32 cellular contexts compared by ENCODE assay signal in genomic region chr22:25979968-25980367, GRCh38.
"Had no signal": no experiment of that assay in that cellular context is flagged by ENCODE, and none has a peak within 500 bp of the region (broad histone marks: within the 10 kb centered on the region; RNA-seq: fewer than 3 reads in every experiment).

No MANE protein-coding gene starts in this region.

- H3K4me1 ChIP-seq: adrenal gland, ascending aorta, body of pancreas, breast epithelium had no signal

- DNase-seq: activated effector memory CD4-positive, alpha-beta T cell treated with anti-CD3 and anti-CD28 coated beads, Interleukin-2, amount 50 U/mL, for 16 hours; activated effector memory CD4-positive, alpha-beta T cell treated with Interleukin-2 at 50 U/mL for 16 hours; activated gamma-delta T cell; activated gamma-delta T cell treated with Interleukin-2 at 50 U/mL for 16 hours; activated naive CD4-positive, alpha-beta T cell; activated naive CD4-positive, alpha-beta T cell treated with anti-CD3 and anti-CD28 coated beads for 36 hours; activated naive CD4-positive, alpha-beta T cell treated with anti-CD3 and anti-CD28 coated beads, Interleukin-2, amount 10 ng/mL, durations not matched to agents 7 days and 5 days; activated naive CD4-positive, alpha-beta T cell treated with anti-CD3 and anti-CD28 coated beads, Interleukin-2, amount 50 U/mL, for 16 hours; activated naive CD4-positive, alpha-beta T cell treated with Interleukin-2 at 50 U/mL for 16 hours; activated naive CD8-positive, alpha-beta T cell treated with anti-CD3 and anti-CD28 coated beads for 36 hours; activated naive CD8-positive, alpha-beta T cell treated with anti-CD3 and anti-CD28 coated beads, Interleukin-2, amount 10 ng/mL, durations not matched to agents 7 days and 5 days; activated naive CD8-positive, alpha-beta T cell treated with anti-CD3 and anti-CD28 coated beads, Interleukin-2, amount 50 U/mL, for 24 hours; activated T-cell treated with anti-CD3 and anti-CD28 coated beads for 4 hours; activated T-cell treated with anti-CD3 and anti-CD28 coated beads, Interleukin-2, amount 50 U/mL, for 1 hour; activated T-cell treated with anti-CD3 and anti-CD28 coated beads, Interleukin-2, amount 50 U/mL, for 24 hours; activated T-cell treated with anti-CD3 and anti-CD28 coated beads, Interleukin-2, amount 50 U/mL, for 4 hours; activated T-cell treated with anti-CD3 and anti-CD28 coated beads, Interleukin-2, amount 50 U/mL, for 48 hours; activated T-cell treated with anti-CD3 and anti-CD28 coated beads, Interleukin-2, amount 50 U/mL, for 72 hours; adrenal gland; amniotic stem cell; amygdala; anterior cingulate cortex; aorta; body of pancreas; brain microvascular endothelial cell; central memory CD4-positive, alpha-beta T cell; cerebellar nuclear complex had no signal

- H3K27ac ChIP-seq: adrenal gland, ascending aorta, body of pancreas, brain microvascular endothelial cell, breast epithelium, cardiac muscle cell had no signal

- H3K27me3 ChIP-seq: adrenal gland, ascending aorta, body of pancreas, brain microvascular endothelial cell, cardiac muscle cell had no signal

- H3K4me3 ChIP-seq: adrenal gland, ascending aorta, body of pancreas, breast epithelium, cardiac muscle cell had no signal

- ATAC-seq: activated naive CD4-positive, alpha-beta T cell treated with anti-CD3 and anti-CD28 coated beads, Interleukin-2, amount 50 U/mL, for 72 hours; activated naive CD8-positive, alpha-beta T cell treated with anti-CD3 and anti-CD28 coated beads, Interleukin-2, amount 50 U/mL, for 24 hours; activated T-cell treated with anti-CD3 and anti-CD28 coated beads, Interleukin-2, amount 50 U/mL, for 4 hours; activated T-cell treated with anti-CD3 and anti-CD28 coated beads, Interleukin-2, amount 50 U/mL, for 72 hours; activated T-helper 17 cell treated with anti-CD3 and anti-CD28 coated beads, Interleukin-2, amount 50 U/mL, for 72 hours; body of pancreas had no signal

- H3K9me3 ChIP-seq: adrenal gland, ascending aorta, body of pancreas had no signal

- H3K36me3 ChIP-seq: adrenal gland, brain microvascular endothelial cell, breast epithelium had no signal
